Comparison of ENCODE assay signal across 8 cellular contexts in genomic region chr19:52336117-52336811, GRCh38. TPM values are rescaled to one million over a fixed set of nuclear protein-coding genes. Genes with fewer than 3 reads are reported as not detected.
DNase-seq lines count a peak whose midpoint lies in the region; ATAC-seq and TF ChIP-seq lines count a peak whose summit lies in the region.

Gene ZNF610, plus strand, starts transcription at chr19:52336243. Its CDS starts 12,930 bp downstream, at chr19:52349173.

- H3K27me3 Mint-ChIP-seq in activated naive CD8-positive, alpha-beta T cell treated with anti-CD3 and anti-CD28 coated beads, Interleukin-2, amount 10 ng/mL, durations not matched to agents 7 days and 5 days, result no peaks in the 10 kb centered on the region

- H3K9me3 ChIP-seq in KOPT-K1 (ENCODE audit: insufficient read depth, low read length, poor library complexity, severe bottlenecking), result peaks cover 43% of the 10 kb centered on the region
- H3K9me3 ChIP-seq in ovary, result peaks cover 0 to 10% of the 10 kb centered on the region in 2 donors

- H3K36me3 Mint-ChIP-seq in activated naive CD8-positive, alpha-beta T cell treated with anti-CD3 and anti-CD28 coated beads, Interleukin-2, amount 10 ng/mL, durations not matched to agents 7 days and 5 days, result peaks cover 28% of the 10 kb centered on the region

- peak; percentile 72 for ATAC-seq in GM18909 (IDR thresholded peaks at IDR 0.05; ENCODE audit: poor library complexity, unreplicated experiment)
- peak; percentile 94 for ATAC-seq in activated naive CD8-positive, alpha-beta T cell treated with anti-CD3 and anti-CD28 coated beads, Interleukin-2, amount 10 ng/mL, durations not matched to agents 7 days and 5 days (ENCODE audit: low read depth)

- H3K27ac ChIP-seq in 22Rv1, result peak within 1 kb of the TSS; percentile 62
- H3K27ac ChIP-seq in KOPT-K1 (ENCODE audit: low read depth, low read length, poor library complexity, severe bottlenecking), result peak within 1 kb of the TSS; percentile 78
- peak within 1 kb of the TSS; percentile 36 to 77 for H3K27ac ChIP-seq in ovary
- H3K27ac ChIP-seq in temporal lobe (ENCODE audit: low read depth, low read length), result peak within 1 kb of the TSS; percentile 44

- POLR2A ChIA-PET in activated naive CD8-positive, alpha-beta T cell treated with anti-CD3 and anti-CD28 coated beads, Interleukin-2, amount 10 ng/mL, durations not matched to agents 7 days and 5 days (lab: Charles Lee), result interaction anchor here (0.8 to 2.2 kb wide), 4 partner anchors 29 to 823 kb away, joined by 3 to 15 read pairs (median 3); partner anchors contain the start of genes ZNF347 and ZNF880

- H3K36me3 ChIP-seq in KOPT-K1 (ENCODE audit: insufficient read depth, low read length) (peaks cover 6% of the 10 kb centered on the region; the same call in 1 of the 2 replicates), ovary (no peaks in the 10 kb centered on the region)

- peaks cover 19% of the 10 kb centered on the region for H3K9me3 Mint-ChIP-seq in activated naive CD8-positive, alpha-beta T cell treated with anti-CD3 and anti-CD28 coated beads, Interleukin-2, amount 10 ng/mL, durations not matched to agents 7 days and 5 days

- peak within 1 kb of the TSS; percentile 63 for H3K4me3 ChIP-seq in ovary

- TF ChIP-seq POLR2A in ovary (IDR thresholded peaks at IDR 0.05), result peak; percentile 57

- peak within 1 kb of the TSS; percentile 95 for H3K27ac Mint-ChIP-seq in activated naive CD8-positive, alpha-beta T cell treated with anti-CD3 and anti-CD28 coated beads, Interleukin-2, amount 10 ng/mL, durations not matched to agents 7 days and 5 days

- H3K4me1 ChIP-seq in ovary (ENCODE audit: insufficient read depth), result peaks cover 2% of the 10 kb centered on the region

- intact Hi-C loops in cardiac septum (cut with DNase I) (loop anchor here (2.0 kb wide), 1 partner anchor 33 kb away; the partner anchor contains the start of gene ZNF880), ovary (cut with DNase I) (no loop called here)

- WGBS in ovary, 3 donors, result 0 to 1% (median 0%) methylated on average over 57 of the region's 57 CpGs

- no peaks in the 10 kb centered on the region for H3K27me3 ChIP-seq in ovary

- H3K4me1 Mint-ChIP-seq in activated naive CD8-positive, alpha-beta T cell treated with anti-CD3 and anti-CD28 coated beads, Interleukin-2, amount 10 ng/mL, durations not matched to agents 7 days and 5 days, result peaks cover 11% of the 10 kb centered on the region

- peak; percentile 42 for DNase-seq in SKM-1 (lab: John Stamatoyannopoulos, UW; ENCODE audit: unreplicated experiment)
- peak; percentile 96 for DNase-seq in activated naive CD8-positive, alpha-beta T cell treated with anti-CD3 and anti-CD28 coated beads, Interleukin-2, amount 10 ng/mL, durations not matched to agents 7 days and 5 days
- peak; percentile 93 for DNase-seq in cardiac septum (ENCODE audit: low spot score)
- DNase-seq in ovary, result peak; percentile 90 to 96 (median 94)

- TF ChIP-seq CTCF in 22Rv1 (IDR thresholded peaks at IDR 0.05) (no peak), ovary (IDR thresholded peaks at IDR 0.05) (no peak)

- TF ChIP-seq EP300 in ovary (IDR thresholded peaks at IDR 0.05), result no peak

- H3K4me3 Mint-ChIP-seq in activated naive CD8-positive, alpha-beta T cell treated with anti-CD3 and anti-CD28 coated beads, Interleukin-2, amount 10 ng/mL, durations not matched to agents 7 days and 5 days, result peak within 1 kb of the TSS; percentile 91

RNA-seq across cellular contexts. Expression of gene ZNF610, which starts in this region (rescaled TPM):
- 1 to 10 TPM; 3.3 to 3.9 TPM for total RNA-seq in activated naive CD8-positive, alpha-beta T cell treated with anti-CD3 and anti-CD28 coated beads, Interleukin-2, amount 10 ng/mL, durations not matched to agents 7 days and 5 days
- total RNA-seq in cardiac septum (2.8 TPM), ovary (1 to 10 TPM; 3.3 to 9.1 (median 6.5) TPM), temporal lobe (11.8 TPM)
- polyA plus RNA-seq in ovary, result 10 to 100 TPM in 1 of 2 donors, 1 to 10 TPM in 1; 5.3 to 11.7 TPM

Comparison
In these comparisons a context has a peak if more than half of its experiments do, and no peak if none do; other contexts are left out.
1. Peak in every context shown above with its lines: DNase-seq, ATAC-seq, H3K4me3 ChIP-seq and H3K27ac ChIP-seq.
2. DNase-seq: peak in every context shown above with its lines; median percentile 96 in activated naive CD8-positive, alpha-beta T cell treated with anti-CD3 and anti-CD28 coated beads, Interleukin-2, amount 10 ng/mL, durations not matched to agents 7 days and 5 days; 94 in ovary; 93 in cardiac septum; 42 in SKM-1.